ENCODE assay signal across 15 cellular contexts in the genomic region with DNA sequence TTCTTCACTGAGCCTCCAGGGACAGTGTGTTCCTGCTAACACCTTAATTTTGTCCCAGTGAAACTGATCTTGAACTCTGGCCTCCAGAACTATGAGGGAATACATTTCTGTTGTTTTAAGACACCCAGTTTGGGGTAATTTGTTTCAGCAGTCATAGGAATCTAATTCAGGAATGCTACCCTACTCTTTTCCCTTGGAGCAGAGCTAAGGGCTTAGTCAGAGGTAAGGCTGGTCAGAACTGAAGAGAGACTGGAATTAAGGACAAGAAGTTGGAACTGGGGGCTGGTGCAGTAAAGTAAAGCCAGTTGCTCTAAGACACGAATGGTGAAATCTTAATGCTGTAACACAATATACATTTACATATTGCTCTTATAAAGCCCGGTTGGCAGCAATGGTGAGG.
"Had no signal": no experiment of that assay in that cellular context is flagged by ENCODE, and none has a peak within 500 bp of the region (broad histone marks: within the 10 kb centered on the region; RNA-seq: fewer than 3 reads in every experiment).

No MANE protein-coding gene starts in this region.

- ATAC-seq: activated naive CD4-positive, alpha-beta T cell treated with anti-CD3 and anti-CD28 coated beads, Interleukin-2, amount 50 U/mL, for 72 hours; activated T-cell treated with anti-CD3 and anti-CD28 coated beads, Interleukin-2, amount 50 U/mL, for 4 hours; body of pancreas; gastroesophageal sphincter; stimulated activated memory B cell treated with anti-CD40 and anti-IgM and Interleukin-4, amounts not matched to agents 10 μg/mL and 1 μg/mL and 100 μg/mL, for 72 hours; T-cell had no signal

- H3K27ac ChIP-seq: body of pancreas, gastroesophageal sphincter had no signal

- H3K27me3 Mint-ChIP-seq: stimulated activated memory B cell treated with anti-CD40 and anti-IgM and Interleukin-4, amounts not matched to agents 10 μg/mL and 1 μg/mL and 100 μg/mL, for 72 hours had no signal

- DNase-seq: activated CD4-positive, CD25-positive, alpha-beta regulatory T cell treated with anti-CD3 and anti-CD28 coated beads, Interleukin-2, amount 50 U/mL, for 72 hours; activated effector memory CD4-positive, alpha-beta T cell treated with Interleukin-2 at 50 U/mL for 16 hours; activated T-cell treated with anti-CD3 and anti-CD28 coated beads, Interleukin-2, amount 50 U/mL, for 4 hours; amniotic stem cell; body of pancreas; cortex of kidney; effector CD4-positive, alpha-beta T cell; posterior cingulate gyrus; retina; stimulated activated CD4-positive, alpha-beta T cell treated with anti-CD3 and anti-CD28 coated beads, Interleukin-2, amount 100 ng/mL, for 48 hours; T-cell; T-helper 9 cell had no signal

- H3K36me3 Mint-ChIP-seq: activated naive CD4-positive, alpha-beta T cell treated with anti-CD3 and anti-CD28 coated beads, Interleukin-2, amount 50 U/mL, for 72 hours; stimulated activated memory B cell treated with anti-CD40 and anti-IgM and Interleukin-4, amounts not matched to agents 10 μg/mL and 1 μg/mL and 100 μg/mL, for 72 hours; T-cell had no signal

- H3K27ac Mint-ChIP-seq: activated naive CD4-positive, alpha-beta T cell treated with anti-CD3 and anti-CD28 coated beads, Interleukin-2, amount 50 U/mL, for 72 hours; stimulated activated memory B cell treated with anti-CD40 and anti-IgM and Interleukin-4, amounts not matched to agents 10 μg/mL and 1 μg/mL and 100 μg/mL, for 72 hours; T-cell had no signal

- H3K4me3 Mint-ChIP-seq: activated T-cell treated with anti-CD3 and anti-CD28 coated beads, Interleukin-2, amount 50 U/mL, for 4 hours; stimulated activated memory B cell treated with anti-CD40 and anti-IgM and Interleukin-4, amounts not matched to agents 10 μg/mL and 1 μg/mL and 100 μg/mL, for 72 hours; T-cell had no signal

- H3K9me3 Mint-ChIP-seq: activated T-cell treated with anti-CD3 and anti-CD28 coated beads, Interleukin-2, amount 50 U/mL, for 4 hours had no signal

- H3K4me1 Mint-ChIP-seq: T-cell had no signal
